Comparison of ENCODE assay signal across 1 cellular context in the genomic region with DNA sequence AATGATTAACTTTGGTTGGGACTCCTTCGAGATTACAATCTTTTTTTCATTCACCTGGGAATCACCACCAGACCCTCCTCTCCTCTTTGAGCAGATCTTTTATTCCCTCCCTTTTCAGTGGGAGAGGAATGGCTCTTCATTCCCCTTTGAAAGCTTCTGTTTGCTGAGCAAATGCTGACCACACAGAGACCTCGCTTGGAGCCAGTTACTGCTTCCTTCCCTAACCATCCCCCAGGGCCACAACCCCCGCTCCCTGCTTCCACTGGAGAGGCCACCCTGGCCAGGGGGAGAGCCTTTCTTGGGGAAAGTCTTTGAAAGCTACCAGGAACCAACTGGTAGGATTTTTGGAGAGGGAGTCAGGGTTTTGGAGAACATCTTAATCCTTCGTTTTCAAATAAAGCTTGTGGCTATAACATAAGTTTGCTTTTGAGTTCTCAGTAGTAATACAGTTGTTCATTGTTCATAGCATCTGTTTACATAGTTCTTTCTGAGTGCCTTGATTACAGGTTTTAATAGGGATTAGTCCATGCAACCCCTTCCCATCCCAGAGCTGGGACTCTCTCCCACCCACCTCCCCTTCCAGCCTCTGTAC.
A peak's percentile ranks its signal among the peaks of the same experiment; 100 is the strongest.
TF ChIP-seq lines count a peak whose summit lies in the region.

No MANE protein-coding gene starts in this region.

TF ChIP-seq in HepG2, 621 proteins besides CTCF, POLR2A, EP300 and RAD21 (continued from another document):
- TF ChIP-seq, protein P1, sequence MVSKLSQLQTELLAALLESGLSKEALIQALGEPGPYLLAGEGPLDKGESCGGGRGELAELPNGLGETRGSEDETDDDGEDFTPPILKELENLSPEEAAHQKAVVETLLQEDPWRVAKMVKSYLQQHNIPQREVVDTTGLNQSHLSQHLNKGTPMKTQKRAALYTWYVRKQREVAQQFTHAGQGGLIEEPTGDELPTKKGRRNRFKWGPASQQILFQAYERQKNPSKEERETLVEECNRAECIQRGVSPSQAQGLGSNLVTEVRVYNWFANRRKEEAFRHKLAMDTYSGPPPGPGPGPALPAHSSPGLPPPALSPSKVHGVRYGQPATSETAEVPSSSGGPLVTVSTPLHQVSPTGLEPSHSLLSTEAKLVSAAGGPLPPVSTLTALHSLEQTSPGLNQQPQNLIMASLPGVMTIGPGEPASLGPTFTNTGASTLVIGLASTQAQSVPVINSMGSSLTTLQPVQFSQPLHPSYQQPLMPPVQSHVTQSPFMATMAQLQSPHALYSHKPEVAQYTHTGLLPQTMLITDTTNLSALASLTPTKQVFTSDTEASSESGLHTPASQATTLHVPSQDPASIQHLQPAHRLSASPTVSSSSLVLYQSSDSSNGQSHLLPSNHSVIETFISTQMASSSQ (IDR thresholded peaks at IDR 0.05; ENCODE audit: low read depth) = peak; percentile 46; the same call in 1 of the 2 replicates
- TF ChIP-seq, protein P1 (CRISPR knock-in tag; IDR thresholded peaks at IDR 0.05; ENCODE audit: borderline replicate concordance) = no peak
- TF ChIP-seq MAZ (IDR thresholded peaks at IDR 0.05; ENCODE audit: borderline replicate concordance, low read depth, low read length) = no peak
- TF ChIP-seq MAZ (CRISPR knock-in tag; IDR thresholded peaks at IDR 0.05; ENCODE audit: low read depth) = peak; percentile 29; the same call in 1 of the 2 replicates
